ENCODE assay signal across 17 cellular contexts in genomic region chr7:83365746-83366145, GRCh38.
DNase-seq lines count a peak whose midpoint lies in the region; ATAC-seq and TF ChIP-seq lines count a peak whose summit lies in the region.
"Had no signal": no experiment of that assay in that cellular context is flagged by ENCODE, and none has a peak within 500 bp of the region (broad histone marks: within the 10 kb centered on the region; RNA-seq: fewer than 3 reads in every experiment).

No MANE protein-coding gene starts in this region.

- no peaks in the 10 kb centered on the region for H3K36me3 ChIP-seq in osteoblast (ENCODE audit: insufficient read depth, low read length)
- H3K36me3 ChIP-seq: SJSA1, thyroid gland, WERI-Rb-1 had no signal

- ATAC-seq in HG03045 (IDR thresholded peaks at IDR 0.05; ENCODE audit: unreplicated experiment) = no peak
- ATAC-seq in GM21786 (IDR thresholded peaks at IDR 0.05; ENCODE audit: unreplicated experiment) = no peak
- ATAC-seq: GM23338 had no signal

- no peak overlapping the region for H2AFZ ChIP-seq in osteoblast (ENCODE audit: low read length)
- H2AFZ ChIP-seq: GM23338 had no signal

- H3K27me3 ChIP-seq in osteoblast (ENCODE audit: insufficient read depth, low read length) = no peaks in the 10 kb centered on the region
- H3K27me3 ChIP-seq: thyroid gland had no signal

- no peak for TF ChIP-seq CTCF in cardiac fibroblast (IDR thresholded peaks at IDR 0.05; ENCODE audit: low read depth, low read length)
- TF ChIP-seq CTCF in osteoblast (IDR thresholded peaks at IDR 0.05; ENCODE audit: extremely low read depth, low read depth, low read length) = peak; percentile 24

- H3K4me2 ChIP-seq in osteoblast (ENCODE audit: insufficient read depth, low read length) = no peak overlapping the region
- H3K4me2 ChIP-seq: GM23338 had no signal

- H3K79me2 ChIP-seq in osteoblast (ENCODE audit: insufficient read depth, low read length) = no peaks in the 10 kb centered on the region

- H3K27ac ChIP-seq in osteoblast (ENCODE audit: low read depth, low read length) = no peak overlapping the region
- H3K27ac ChIP-seq: HL-60, SJSA1, thyroid gland, WERI-Rb-1 had no signal

- no peaks in the 10 kb centered on the region for H4K20me1 ChIP-seq in osteoblast (ENCODE audit: insufficient read depth, low read length)

- H3K4me3 ChIP-seq in cardiac fibroblast (replicated peaks in 1 of 2; ENCODE audit: low read depth in 2 of 2, low read length in 2 of 2) (no peak overlapping the region), osteoblast (ENCODE audit: insufficient read depth, low read length) (no peak overlapping the region)
- H3K4me3 ChIP-seq: GM23338, SJSA1, thyroid gland had no signal

- H3K4me1 ChIP-seq in osteoblast (ENCODE audit: insufficient read depth, low read length) = no peaks in the 10 kb centered on the region
- H3K4me1 ChIP-seq: SJSA1, thyroid gland had no signal

- DNase-seq in DMS53 (lab: John Stamatoyannopoulos, UW) (peak; percentile 16), DMS53 treated with DMSO at 0.1 percent for 48 hours (lab: John Stamatoyannopoulos, UW; ENCODE audit: unreplicated experiment) (no peak), NAMALWA (ENCODE audit: low spot score) (peak; percentile 40), cardiac fibroblast (ENCODE audit: low read depth in 2 of 2) (peak; percentile 5 to 22), osteoblast (ENCODE audit: insufficient read length, low spot score, missing footprints) (no peak)
- DNase-seq in activated CD4-positive, CD25-positive, alpha-beta regulatory T cell (lab: John Stamatoyannopoulos, UW) = no peak
- DNase-seq: immature natural killer cell; midbrain; NCI-H524 treated with DMSO at 0.1 percent for 48 hours; stimulated activated CD4-positive, alpha-beta T cell treated with anti-CD3 and anti-CD28 coated beads, Interleukin-15, amount 100 ng/mL, for 24 hours; thyroid gland; WERI-Rb-1 had no signal

- no peaks in the 10 kb centered on the region for H3K9me3 ChIP-seq in osteoblast (ENCODE audit: low read depth, low read length)
- H3K9me3 ChIP-seq: SJSA1, thyroid gland had no signal

Comparison
In these comparisons a context has a peak if more than half of its experiments do, and no peak if none do; other contexts are left out.
1. DNase-seq: peak in DMS53 (single experiment), NAMALWA (single experiment) and cardiac fibroblast (2 of 2); none in DMS53 treated with DMSO at 0.1 percent for 48 hours (single experiment), osteoblast (single experiment) and activated CD4-positive, CD25-positive, alpha-beta regulatory T cell (0 of 4).